Comparison of ENCODE assay signal across 13 cellular contexts in the genomic region with DNA sequence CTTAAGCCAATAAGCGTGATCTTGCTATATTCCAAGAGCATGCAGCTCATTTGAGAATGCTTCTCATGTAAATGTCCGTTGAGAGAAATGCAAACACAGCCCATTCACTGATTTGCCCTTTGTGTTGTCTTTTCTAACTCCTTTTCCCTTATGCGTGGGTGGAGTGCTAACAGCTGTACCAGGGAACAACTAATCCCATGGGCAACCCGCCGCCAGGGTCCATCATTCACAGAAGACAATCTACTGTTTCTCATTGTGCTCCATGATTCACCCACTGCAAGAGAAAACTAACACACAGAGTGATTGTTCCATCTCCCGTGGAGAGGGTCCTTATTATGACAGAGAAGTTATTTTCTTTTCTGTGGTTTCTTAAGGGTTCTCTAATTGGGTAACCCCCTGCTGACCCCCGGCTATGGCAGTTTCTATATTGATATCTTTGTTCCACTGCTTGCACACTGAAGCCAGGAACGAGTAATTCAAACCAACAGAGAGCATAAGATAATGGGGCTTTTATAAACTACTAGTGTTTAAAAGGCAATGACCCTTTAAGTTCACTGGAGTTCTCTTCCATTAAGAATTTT.
A peak's percentile ranks its signal among the peaks of the same experiment; 100 is the strongest.
DNase-seq lines count a peak whose midpoint lies in the region; ATAC-seq and TF ChIP-seq lines count a peak whose summit lies in the region.
"Had no signal": no experiment of that assay in that cellular context is flagged by ENCODE, and none has a peak within 500 bp of the region (broad histone marks: within the 10 kb centered on the region; RNA-seq: fewer than 3 reads in every experiment).

No MANE protein-coding gene starts in this region.

- peaks cover 6% of the 10 kb centered on the region for H3K4me1 ChIP-seq in SJSA1 (replicated peaks)

- ATAC-seq in GM21825 (IDR thresholded peaks at IDR 0.05; ENCODE audit: unreplicated experiment): no peak

- no peak for TF ChIP-seq POLR2A in erythroblast (IDR thresholded peaks at IDR 0.05; ENCODE audit: low read length)

- H3K27ac ChIP-seq in SJSA1: 0 out of 2 replicates have a peak overlapping the region, but pooled peaks have one; percentile 12
- H3K27ac ChIP-seq: skin epidermis had no signal

- H3K27me3 ChIP-seq in SJSA1 (replicated peaks): no peaks in the 10 kb centered on the region

- H3K36me3 ChIP-seq in SJSA1: no peaks in the 10 kb centered on the region

- no peak overlapping the region for H3K4me3 ChIP-seq in SJSA1
- H3K4me3 ChIP-seq: skin epidermis had no signal

- DNase-seq in Ammon's horn (ENCODE audit: low spot score) (peak; percentile 13), NCI-H1092 treated with DMSO at 0.1 percent for 48 hours (lab: John Stamatoyannopoulos, UW) (peak; percentile 94), SJSA1 (ENCODE audit: low read depth in 1 of 2, low spot score in 2 of 2) (peak; percentile 63 to 68), left kidney (ENCODE audit: low read depth, low spot score) (peak; percentile 92), UCSD-AML1 (lab: John Stamatoyannopoulos, UW; ENCODE audit: unreplicated experiment) (no peak), dermis blood vessel endothelial cell (no peak), erythroblast (lab: John Stamatoyannopoulos, UW) (no peak)
- DNase-seq: activated B cell treated with CpG ODN at 0.5 μM for 24 hours; GF-D8; mammary epithelial cell; stimulated activated CD8-positive, alpha-beta memory T cell treated with anti-CD3 and anti-CD28 coated beads, Interleukin-4, amount 100 ng/mL, for 48 hours had no signal

- H3K9me3 ChIP-seq in SJSA1 (replicated peaks): no peaks in the 10 kb centered on the region; the same call in 1 of the 2 replicates

Comparison
In these comparisons a context has a peak if more than half of its experiments do, and no peak if none do; other contexts are left out.
1. DNase-seq: peak in Ammon's horn (single experiment), NCI-H1092 treated with DMSO at 0.1 percent for 48 hours (single experiment), SJSA1 (2 of 2) and left kidney (single experiment); none in UCSD-AML1 (single experiment), dermis blood vessel endothelial cell (single experiment) and erythroblast (0 of 2).